11 cellular contexts compared by ENCODE assay signal in the genomic region with DNA sequence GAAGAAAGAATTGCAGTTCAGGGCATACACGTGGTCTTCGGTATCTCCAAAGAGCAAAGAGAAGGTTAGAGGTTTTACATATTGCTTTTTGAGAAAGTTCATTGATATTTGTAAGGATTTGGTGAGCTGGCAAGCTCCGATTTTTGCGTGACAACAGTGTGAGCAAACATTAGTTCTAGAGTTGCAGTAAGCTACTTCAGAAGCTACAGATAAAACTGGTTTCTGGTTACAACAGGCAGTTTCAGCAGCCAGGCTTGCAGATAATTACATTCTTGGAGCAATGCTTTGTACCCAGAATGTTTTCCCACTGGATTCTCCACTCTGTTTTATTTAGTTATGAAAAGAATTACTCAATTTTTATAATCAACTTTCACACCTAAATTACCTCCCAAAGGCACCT.
DNase-seq lines count a peak whose midpoint lies in the region; ATAC-seq and TF ChIP-seq lines count a peak whose summit lies in the region.
"Had no signal": no experiment of that assay in that cellular context is flagged by ENCODE, and none has a peak within 500 bp of the region (broad histone marks: within the 10 kb centered on the region; RNA-seq: fewer than 3 reads in every experiment).

No MANE protein-coding gene starts in this region.

- no peak for ATAC-seq in stimulated activated naive CD8-positive, alpha-beta T cell treated with anti-CD3 and anti-CD28 coated beads, Interleukin-15, amount 100 ng/mL, for 72 hours

- peak overlapping the region; percentile 48 to 59 for H3K4me3 Mint-ChIP-seq in stimulated activated naive CD8-positive, alpha-beta T cell treated with anti-CD3 and anti-CD28 coated beads, Interleukin-15, amount 100 ng/mL, for 72 hours
- H3K4me3 Mint-ChIP-seq: central memory CD8-positive, alpha-beta T cell had no signal

- no peaks in the 10 kb centered on the region for H3K27me3 Mint-ChIP-seq in stimulated activated naive CD8-positive, alpha-beta T cell treated with anti-CD3 and anti-CD28 coated beads, Interleukin-15, amount 100 ng/mL, for 72 hours
- H3K27me3 Mint-ChIP-seq: central memory CD8-positive, alpha-beta T cell had no signal

- DNase-seq in NCI-H2107 treated with DMSO at 0.1 percent for 48 hours (lab: John Stamatoyannopoulos, UW; ENCODE audit: unreplicated experiment) (peak; percentile 73), NCI-H2107 (lab: John Stamatoyannopoulos, UW) (no peak), globus pallidus (ENCODE audit: low spot score) (peak; percentile 38), NCI-H69 (lab: John Stamatoyannopoulos, UW) (no peak), activated T-cell treated with anti-CD3 and anti-CD28 coated beads for 4 hours (no peak)
- DNase-seq in stimulated activated naive CD8-positive, alpha-beta T cell treated with anti-CD3 and anti-CD28 coated beads, Interleukin-15, amount 100 ng/mL, for 72 hours: no peak
- no peak for DNase-seq in activated CD8-positive, alpha-beta memory T cell treated with anti-CD3 and anti-CD28 coated beads, Interleukin-2, amount 50 U/mL, for 48 hours
- DNase-seq: activated CD4-positive, alpha-beta T cell treated with anti-CD3 and anti-CD28 coated beads for 4 hours; Peyer's patch had no signal

- peak overlapping the region; percentile 96 for H3K27ac ChIP-seq in VCaP

- TF ChIP-seq CTCF in VCaP (conservative IDR thresholded peaks at IDR 0.05): no peak

- no peaks in the 10 kb centered on the region for H3K9me3 Mint-ChIP-seq in stimulated activated naive CD8-positive, alpha-beta T cell treated with anti-CD3 and anti-CD28 coated beads, Interleukin-15, amount 100 ng/mL, for 72 hours
- H3K9me3 Mint-ChIP-seq: central memory CD8-positive, alpha-beta T cell had no signal

- H3K27ac Mint-ChIP-seq in stimulated activated naive CD8-positive, alpha-beta T cell treated with anti-CD3 and anti-CD28 coated beads, Interleukin-15, amount 100 ng/mL, for 72 hours: peak overlapping the region; percentile 41 to 86

- H3K4me1 Mint-ChIP-seq in stimulated activated naive CD8-positive, alpha-beta T cell treated with anti-CD3 and anti-CD28 coated beads, Interleukin-15, amount 100 ng/mL, for 72 hours: peaks cover 36% of the 10 kb centered on the region

Comparison
In these comparisons a context has a peak if more than half of its experiments do, and no peak if none do; other contexts are left out.
1. DNase-seq: peak in NCI-H2107 treated with DMSO at 0.1 percent for 48 hours (single experiment) and globus pallidus (single experiment); none in NCI-H2107 (single experiment), stimulated activated naive CD8-positive, alpha-beta T cell treated with anti-CD3 and anti-CD28 coated beads, Interleukin-15, amount 100 ng/mL, for 72 hours (0 of 2), activated CD8-positive, alpha-beta memory T cell treated with anti-CD3 and anti-CD28 coated beads, Interleukin-2, amount 50 U/mL, for 48 hours (single experiment), NCI-H69 (single experiment) and activated T-cell treated with anti-CD3 and anti-CD28 coated beads for 4 hours (single experiment).